18 cellular contexts compared by ENCODE assay signal in genomic region chr2:180046202-180046601, GRCh38.
"Had no signal": no experiment of that assay in that cellular context is flagged by ENCODE, and none has a peak within 500 bp of the region (broad histone marks: within the 10 kb centered on the region; RNA-seq: fewer than 3 reads in every experiment).

No MANE protein-coding gene starts in this region.

- ATAC-seq: foreskin keratinocyte, gastroesophageal sphincter, heart left ventricle, left cardiac atrium, left lung, left ventricle myocardium superior, lower lobe of right lung, mucosa of descending colon had no signal

- H3K4me1 Mint-ChIP-seq: mesothelial cell of epicardium, naive B cell had no signal

- H3K4me3 Mint-ChIP-seq: dendritic cell treated with granulocyte-macrophage colony-stimulating factor and Interleukin-4, amounts not matched to agents 40 ng/mL and 50 ng/mL, for 4 days; mesothelial cell of epicardium; naive B cell had no signal

- DNase-seq: colonic mucosa; cortex of kidney; effector CD8-positive, alpha-beta T cell; foreskin keratinocyte; heart left ventricle; hypothalamus; left cardiac atrium; left lung; left ventricle myocardium superior; lower lobe of right lung; mesenchymal stem cell; mucosa of descending colon; naive B cell had no signal

- H3K79me2 ChIP-seq: hepatocyte had no signal

- H3K9me3 Mint-ChIP-seq: dendritic cell treated with granulocyte-macrophage colony-stimulating factor and Interleukin-4, amounts not matched to agents 40 ng/mL and 50 ng/mL, for 4 days; mesothelial cell of epicardium; naive B cell had no signal

- H3K36me3 Mint-ChIP-seq: mesothelial cell of epicardium, naive B cell had no signal

- H3K4me1 ChIP-seq: colonic mucosa, esophagus muscularis mucosa, foreskin keratinocyte, gastroesophageal sphincter, heart left ventricle, left lung, lower lobe of right lung had no signal

- H3K36me3 ChIP-seq: colonic mucosa, esophagus muscularis mucosa, gastroesophageal sphincter, heart left ventricle, left lung, lower lobe of right lung had no signal

- H3K27ac ChIP-seq: colonic mucosa, esophagus muscularis mucosa, foreskin keratinocyte, gastroesophageal sphincter, heart left ventricle, hepatocyte, left lung, lower lobe of right lung had no signal

- H2AFZ ChIP-seq: hepatocyte had no signal

- H3K9me3 ChIP-seq: colonic mucosa, esophagus muscularis mucosa, gastroesophageal sphincter, heart left ventricle, left lung, lower lobe of right lung, mucosa of descending colon had no signal

- H3K4me3 ChIP-seq: colonic mucosa, esophagus muscularis mucosa, gastroesophageal sphincter, heart left ventricle, hepatocyte, left lung, lower lobe of right lung, mucosa of descending colon had no signal

- H3K27me3 ChIP-seq: colonic mucosa, foreskin keratinocyte, hepatocyte, left lung had no signal

- H3K27me3 Mint-ChIP-seq: dendritic cell treated with granulocyte-macrophage colony-stimulating factor and Interleukin-4, amounts not matched to agents 40 ng/mL and 50 ng/mL, for 4 days had no signal

- H3K27ac Mint-ChIP-seq: dendritic cell treated with granulocyte-macrophage colony-stimulating factor and Interleukin-4, amounts not matched to agents 40 ng/mL and 50 ng/mL, for 4 days; mesothelial cell of epicardium; naive B cell had no signal

- H3K4me2 ChIP-seq: hepatocyte had no signal
